Comparison of ENCODE assay signal across 5 cellular contexts in the genomic region with DNA sequence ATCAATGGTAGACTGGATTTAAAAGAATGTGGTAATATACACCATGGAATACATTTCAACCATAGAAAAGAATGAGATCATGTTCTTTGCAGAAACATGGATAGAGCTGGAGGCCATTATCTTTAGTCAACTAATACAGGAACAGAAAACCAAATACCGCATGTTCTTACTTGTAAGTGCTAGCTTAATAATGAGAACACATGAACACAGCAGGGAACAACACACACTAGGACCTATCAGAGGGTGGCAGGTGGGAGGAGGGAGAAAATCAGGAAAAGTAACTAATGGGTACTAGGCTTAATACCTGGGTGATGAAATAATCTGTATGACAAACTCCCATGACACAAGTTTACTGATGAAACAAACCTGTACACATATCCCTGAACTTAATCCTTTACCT.
"Had no signal": no experiment of that assay in that cellular context is flagged by ENCODE, and none has a peak within 500 bp of the region (broad histone marks: within the 10 kb centered on the region; RNA-seq: fewer than 3 reads in every experiment).

No MANE protein-coding gene starts in this region.

- FAIRE-seq: HepG2, HTR-8/SVneo, K562 had no signal

- H3K4me3 ChIP-seq: K562 had no signal

- H3K27ac ChIP-seq: HL-60 had no signal

- DNase-seq: IMR-90 had no signal

- ATAC-seq: HepG2, K562 had no signal
